In the genomic region with DNA sequence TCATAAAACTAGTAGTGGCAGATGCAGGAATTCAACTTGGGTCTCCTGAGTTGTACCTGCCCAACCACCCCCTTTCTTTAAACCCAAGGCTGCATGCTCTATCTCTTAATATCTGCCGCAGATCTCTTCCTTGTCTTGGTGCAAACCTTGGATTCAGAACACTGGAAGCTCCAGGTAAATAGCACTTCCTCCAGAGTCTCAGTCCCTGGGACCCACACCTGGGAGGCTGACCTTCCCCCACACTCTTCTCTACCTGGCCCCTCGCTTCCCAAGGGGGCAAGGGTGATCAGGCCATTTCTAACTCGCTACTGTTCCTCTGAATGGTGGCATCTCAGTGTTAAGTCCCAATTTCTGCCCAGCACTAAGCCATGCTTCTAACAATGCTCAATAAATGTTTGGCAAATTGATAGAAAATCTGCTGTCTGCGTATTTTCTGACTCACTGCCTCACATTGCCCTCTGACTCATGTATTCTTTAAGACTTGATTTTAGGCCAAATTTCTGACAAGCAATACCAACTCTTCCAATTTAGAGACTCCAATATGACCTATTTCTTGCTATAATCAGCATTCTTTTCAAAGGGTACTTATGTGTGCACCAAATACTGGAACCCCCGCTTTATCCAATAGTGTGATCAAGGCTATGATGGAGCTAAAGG, we compare ENCODE assay signal across 17 cellular contexts.
DNase-seq lines count a peak whose midpoint lies in the region; ATAC-seq and TF ChIP-seq lines count a peak whose summit lies in the region.
"Had no signal": no experiment of that assay in that cellular context is flagged by ENCODE, and none has a peak within 500 bp of the region (broad histone marks: within the 10 kb centered on the region; RNA-seq: fewer than 3 reads in every experiment).

No MANE protein-coding gene starts in this region.

- no peak overlapping the region for H3K14ac ChIP-seq in mesenchymal stem cell (ENCODE audit: low read length in 2 of 2)

- 81% methylated on average over 5 of the region's 5 CpGs for WGBS in mesenchymal stem cell

- no peak for TF ChIP-seq CTCF in PC-3 (conservative IDR thresholded peaks at IDR 0.05; ENCODE audit: low read depth, low read length)

- BruUV-seq in PC-3 (replicated peaks; lab: Mats Ljungman, UMichigan), result no TSS peak

- POLR2A ChIA-PET in PC-3 (lab: Charles Lee; ENCODE audit: unreplicated experiment), result no interaction called here

- H4K8ac ChIP-seq in mesenchymal stem cell (ENCODE audit: low read length), result no peak overlapping the region

- H3K9ac ChIP-seq in PC-3 (ENCODE audit: low read length) (no peak overlapping the region), mesenchymal stem cell (ENCODE audit: low read length) (no peak overlapping the region)
- H3K9ac ChIP-seq: BLaER1 had no signal

- H3F3A ChIP-seq in PC-3 (ENCODE audit: low read length, unreplicated experiment), result no peaks in the 10 kb centered on the region

- no peak overlapping the region for H2BK5ac ChIP-seq in mesenchymal stem cell (ENCODE audit: low read depth, low read length, poor library complexity, severe bottlenecking)

- DNase-seq in AG20443 (ENCODE audit: low spot score), result peak; percentile 53
- DNase-seq in PC-3, result peak; percentile 77
- DNase-seq in dermis blood vessel endothelial cell, result peak; percentile 56
- DNase-seq in mesenchymal stem cell, result peak; percentile 38
- DNase-seq in NCI-H1436 (lab: John Stamatoyannopoulos, UW), result no peak
- DNase-seq in NCI-H2227 (lab: John Stamatoyannopoulos, UW; ENCODE audit: unreplicated experiment), result no peak
- DNase-seq: activated CD4-positive, alpha-beta memory T cell treated with anti-CD3 and anti-CD28 coated beads for 36 hours; activated T-cell treated with anti-CD3 and anti-CD28 coated beads, Interleukin-2, amount 50 U/mL, for 72 hours; NCI-H1417; NCI-H345; nephron progenitor cell; thyroid gland had no signal

- H3K4me3 ChIP-seq in PC-3 (ENCODE audit: low read length) (no peak overlapping the region), mesenchymal stem cell (ENCODE audit: insufficient read depth in 1 of 2, low read depth in 1 of 2, low read length in 2 of 2) (no peak overlapping the region)
- H3K4me3 ChIP-seq: BLaER1, lung, right lobe of liver, thyroid gland had no signal

- no peak overlapping the region for H2BK15ac ChIP-seq in mesenchymal stem cell (ENCODE audit: low read depth, poor library complexity, severe bottlenecking)

- H3K36me3 ChIP-seq in PC-3 (ENCODE audit: low read depth, low read length) (no peaks in the 10 kb centered on the region), mesenchymal stem cell (ENCODE audit: control insufficient read depth in 1 of 2, insufficient read depth in 2 of 2, low read depth in 1 of 2, low read length in 2 of 2) (no peaks in the 10 kb centered on the region)
- H3K36me3 ChIP-seq: BLaER1, right lobe of liver, thyroid gland had no signal

- H3K23ac ChIP-seq in mesenchymal stem cell (ENCODE audit: low read length in 2 of 2), result peak overlapping the region in 1 of 2 experiments; percentile 34

- H3K4ac ChIP-seq in mesenchymal stem cell (ENCODE audit: low read depth in 1 of 2, low read length in 2 of 2), result no peak overlapping the region

- H3K79me1 ChIP-seq in mesenchymal stem cell (replicated peaks; ENCODE audit: low read length, poor library complexity, severe bottlenecking), result no peaks in the 10 kb centered on the region

- peaks cover 9% of the 10 kb centered on the region for H3K4me1 ChIP-seq in PC-3 (ENCODE audit: insufficient read depth, low read length)
- peaks cover 7% of the 10 kb centered on the region for H3K4me1 ChIP-seq in mesenchymal stem cell (ENCODE audit: control insufficient read depth, insufficient read depth, low read depth, low read length)
- H3K4me1 ChIP-seq: thyroid gland had no signal

- H3K18ac ChIP-seq in mesenchymal stem cell (ENCODE audit: low read depth in 1 of 2, low read length in 2 of 2), result peak overlapping the region in 1 of 2 experiments; percentile 18

- H3K27me3 ChIP-seq in PC-3 (ENCODE audit: low read length) (no peaks in the 10 kb centered on the region), mesenchymal stem cell (ENCODE audit: control insufficient read depth in 1 of 2, insufficient read depth in 1 of 2, low read length in 2 of 2) (no peaks in the 10 kb centered on the region)
- H3K27me3 ChIP-seq: BLaER1, right lobe of liver, thyroid gland had no signal

- 0 out of 2 replicates have a peak overlapping the region, but pooled peaks have one; percentile 38 for H3K27ac ChIP-seq in PC-3 (ENCODE audit: low read length)
- no peak overlapping the region for H3K27ac ChIP-seq in mesenchymal stem cell (ENCODE audit: low read length, poor library complexity, severe bottlenecking)
- H3K27ac ChIP-seq: BLaER1, right lobe of liver, thyroid gland had no signal

- H2AFZ ChIP-seq in PC-3 (ENCODE audit: low read length) (no peak overlapping the region), mesenchymal stem cell (ENCODE audit: low read depth, low read length) (no peak overlapping the region)

- peak overlapping the region; percentile 54 for H3K4me2 ChIP-seq in PC-3 (ENCODE audit: low read length)
- no peak overlapping the region for H3K4me2 ChIP-seq in mesenchymal stem cell (ENCODE audit: low read length, poor library complexity, severe bottlenecking)
- H3K4me2 ChIP-seq: BLaER1 had no signal

- H3K79me2 ChIP-seq in PC-3 (ENCODE audit: low read length), result no peaks in the 10 kb centered on the region

- H2BK12ac ChIP-seq in mesenchymal stem cell (ENCODE audit: low read length in 2 of 2), result no peak overlapping the region

- peak; percentile 65 for ATAC-seq in PC-3
- ATAC-seq in GM18867 (IDR thresholded peaks at IDR 0.05; ENCODE audit: unreplicated experiment), result no peak
- ATAC-seq in HG03442 (IDR thresholded peaks at IDR 0.05; ENCODE audit: unreplicated experiment), result no peak
- ATAC-seq: activated T-cell treated with anti-CD3 and anti-CD28 coated beads, Interleukin-2, amount 50 U/mL, for 72 hours had no signal

- H2BK120ac ChIP-seq in mesenchymal stem cell (ENCODE audit: low read depth, low read length), result no peak overlapping the region

- H3K9me3 ChIP-seq in PC-3 (ENCODE audit: low read length) (no peaks in the 10 kb centered on the region), mesenchymal stem cell (ENCODE audit: control insufficient read depth, low read length) (no peaks in the 10 kb centered on the region)
- H3K9me3 ChIP-seq: BLaER1, right lobe of liver, thyroid gland had no signal

- H2AK5ac ChIP-seq in mesenchymal stem cell (ENCODE audit: low read length, severe bottlenecking), result no peak overlapping the region

- intact Hi-C loops in PC-3 (cut with micrococcal nuclease), result no loop called here

- H4K20me1 ChIP-seq in PC-3 (ENCODE audit: low read length), result no peaks in the 10 kb centered on the region
- H4K20me1 ChIP-seq: BLaER1 had no signal

- no peaks in the 10 kb centered on the region for H3K9me2 ChIP-seq in PC-3 (replicated peaks; ENCODE audit: low read length)

- H4K91ac ChIP-seq in mesenchymal stem cell (ENCODE audit: low read length), result no peak overlapping the region

- CTCF ChIA-PET in PC-3 (lab: Charles Lee), result no interaction called here

Comparison
In these comparisons a context has a peak if more than half of its experiments do, and no peak if none do; other contexts are left out.
1. DNase-seq: peak in AG20443 (single experiment), PC-3 (single experiment), dermis blood vessel endothelial cell (single experiment) and mesenchymal stem cell (single experiment); none in NCI-H1436 (single experiment) and NCI-H2227 (single experiment).